ENCODE assay signal across 9 cellular contexts in genomic region chr5:128932232-128932631, GRCh38. TPM values are rescaled to one million over a fixed set of nuclear protein-coding genes. Genes with fewer than 3 reads are reported as not detected.
"Had no signal": no experiment of that assay in that cellular context is flagged by ENCODE, and none has a peak within 500 bp of the region (broad histone marks: within the 10 kb centered on the region; RNA-seq: fewer than 3 reads in every experiment).

No MANE protein-coding gene starts in this region.

RNA-seq across cellular contexts. Expression of gene SLC27A6, which starts 33.1 kb away (rescaled TPM):
- total RNA-seq: naive thymus-derived CD8-positive, alpha-beta T cell; natural killer cell; natural killer cell treated with Interleukin-12 subunit alpha and Interleukin-12 subunit beta and Interleukin-15 and Interleukin-18, amount 100 ng/mL, for 72 hours; omental fat pad; osteoblast; osteocyte; posterior vena cava; pulmonary artery endothelial cell; right lobe of liver had no signal
- polyA plus RNA-seq: naive thymus-derived CD8-positive, alpha-beta T cell had no signal
